In genomic region chr7:36372156-36372555, GRCh38 we compare ENCODE assay signal across 18 cellular contexts.
"Had no signal": no experiment of that assay in that cellular context is flagged by ENCODE, and none has a peak within 500 bp of the region (broad histone marks: within the 10 kb centered on the region; RNA-seq: fewer than 3 reads in every experiment).

No MANE protein-coding gene starts in this region.

- H3K4me3 ChIP-seq: adrenal gland, esophagus muscularis mucosa, heart left ventricle, right lobe of liver, spleen, upper lobe of right lung had no signal

- H3K27me3 ChIP-seq: adrenal gland, esophagus muscularis mucosa, heart left ventricle, right lobe of liver, upper lobe of right lung had no signal

- H3K36me3 ChIP-seq: adrenal gland, esophagus muscularis mucosa, heart left ventricle, right lobe of liver, spleen, upper lobe of right lung, WERI-Rb-1 had no signal

- H3K9me3 ChIP-seq: adrenal gland, esophagus muscularis mucosa, heart left ventricle, right lobe of liver, spleen, upper lobe of right lung had no signal

- H3K4me1 Mint-ChIP-seq: activated T-helper 17 cell treated with anti-CD3 and anti-CD28 coated beads, Interleukin-2, amount 50 U/mL, for 72 hours; natural killer cell; stimulated activated naive B cell treated with anti-CD40 and anti-IgM and Interleukin-4, amounts not matched to agents 10 μg/mL and 1 μg/mL and 100 μg/mL, for 72 hours had no signal

- H3K4me3 Mint-ChIP-seq: activated CD8-positive, alpha-beta T cell treated with anti-CD3 and anti-CD28 coated beads, Interleukin-2, amount 10 ng/mL, durations not matched to agents 7 days and 5 days; activated naive CD4-positive, alpha-beta T cell treated with anti-CD3 and anti-CD28 coated beads for 36 hours; activated T-helper 17 cell treated with anti-CD3 and anti-CD28 coated beads, Interleukin-2, amount 50 U/mL, for 72 hours; brain; natural killer cell; stimulated activated naive B cell treated with anti-CD40 and anti-IgM and Interleukin-4, amounts not matched to agents 10 μg/mL and 1 μg/mL and 100 μg/mL, for 72 hours; T-cell had no signal

- H3K27ac Mint-ChIP-seq: activated CD8-positive, alpha-beta T cell treated with anti-CD3 and anti-CD28 coated beads, Interleukin-2, amount 10 ng/mL, durations not matched to agents 7 days and 5 days; activated naive CD4-positive, alpha-beta T cell treated with anti-CD3 and anti-CD28 coated beads for 36 hours; activated T-helper 17 cell treated with anti-CD3 and anti-CD28 coated beads, Interleukin-2, amount 50 U/mL, for 72 hours; brain; natural killer cell; progenitor cell of endocrine pancreas; stimulated activated naive B cell treated with anti-CD40 and anti-IgM and Interleukin-4, amounts not matched to agents 10 μg/mL and 1 μg/mL and 100 μg/mL, for 72 hours; T-cell had no signal

- DNase-seq: activated CD4-positive, alpha-beta T cell treated with anti-CD3 and anti-CD28 coated beads for 48 hours; activated CD8-positive, alpha-beta T cell treated with anti-CD3 and anti-CD28 coated beads, Interleukin-2, amount 10 ng/mL, durations not matched to agents 7 days and 5 days; activated naive CD4-positive, alpha-beta T cell treated with anti-CD3 and anti-CD28 coated beads for 36 hours; adrenal gland; heart left ventricle; natural killer cell; nucleus accumbens; right lobe of liver; spleen; stimulated activated CD4-positive, alpha-beta T cell treated with anti-CD3 and anti-CD28 coated beads, Interleukin-1b, Interleukin-23, amount 100 ng/mL, for 48 hours; stimulated activated naive B cell treated with anti-CD40 and anti-IgM and Interleukin-4, amounts not matched to agents 10 μg/mL and 1 μg/mL and 100 μg/mL, for 72 hours; T-cell; upper lobe of right lung; WERI-Rb-1 had no signal

- H3K4me1 ChIP-seq: adrenal gland, right lobe of liver, upper lobe of right lung had no signal

- H3K36me3 Mint-ChIP-seq: brain; natural killer cell; stimulated activated naive B cell treated with anti-CD40 and anti-IgM and Interleukin-4, amounts not matched to agents 10 μg/mL and 1 μg/mL and 100 μg/mL, for 72 hours; T-cell had no signal

- H3K9me3 Mint-ChIP-seq: activated naive CD4-positive, alpha-beta T cell treated with anti-CD3 and anti-CD28 coated beads for 36 hours; activated T-helper 17 cell treated with anti-CD3 and anti-CD28 coated beads, Interleukin-2, amount 50 U/mL, for 72 hours; natural killer cell; stimulated activated naive B cell treated with anti-CD40 and anti-IgM and Interleukin-4, amounts not matched to agents 10 μg/mL and 1 μg/mL and 100 μg/mL, for 72 hours; T-cell had no signal
